ENCODE assay signal across 8 cellular contexts in the genomic region with DNA sequence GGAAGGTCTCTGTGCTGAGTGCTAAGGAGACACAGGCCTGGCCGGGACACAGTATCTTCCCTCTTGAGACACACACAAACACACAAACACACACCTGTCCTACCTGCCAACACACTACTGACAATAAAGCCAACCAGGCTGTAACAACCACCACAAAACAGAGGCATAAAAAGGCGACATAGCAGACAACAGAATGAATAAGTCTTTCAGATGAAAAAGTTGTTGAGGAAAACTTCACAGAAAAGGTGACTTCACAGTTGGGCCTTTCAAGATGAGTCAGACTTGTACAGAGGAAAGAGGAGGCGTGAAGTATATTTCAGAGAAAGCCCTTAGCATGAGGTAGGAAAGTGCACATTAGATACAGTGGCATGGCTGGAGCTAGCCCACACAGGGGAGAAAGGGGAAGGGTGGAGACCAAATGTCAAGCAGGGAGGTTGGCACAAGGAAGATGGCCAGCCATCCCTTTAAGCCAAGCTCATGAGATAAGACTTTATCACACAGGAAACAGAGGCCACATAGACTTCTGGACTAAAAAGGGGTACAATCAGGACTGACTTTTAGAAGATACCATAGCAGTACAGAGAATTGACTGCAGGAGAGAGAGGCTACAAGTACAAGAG. TPM values are rescaled to one million over a fixed set of nuclear protein-coding genes. Genes with fewer than 3 reads are reported as not detected.
DNase-seq lines count a peak whose midpoint lies in the region; ATAC-seq and TF ChIP-seq lines count a peak whose summit lies in the region.

No MANE protein-coding gene starts in this region.

- ATAC-seq in SK-N-SH treated with all-trans-retinoic acid at 6 μM for 48 hours (peak; percentile 28; the same call in 1 of the 3 replicates), HG03039 (IDR thresholded peaks at IDR 0.05; ENCODE audit: unreplicated experiment) (peak; percentile 86)
- peak; percentile 88 to 97 for ATAC-seq in natural killer cell treated with Interleukin-12 subunit alpha and Interleukin-12 subunit beta and Interleukin-15 and Interleukin-18, amount 100 ng/mL, for 72 hours

- 53% methylated on average over 3 of the region's 3 CpGs for WGBS in SK-N-SH (ENCODE audit: low lambda C conversion rate)

- TF ChIP-seq EP300 in SK-N-SH (IDR thresholded peaks at IDR 0.05; ENCODE audit: borderline replicate concordance in 1 of 2, low read depth in 1 of 2, low read length in 1 of 2) = no peak

- H3K9me3 ChIP-seq in SK-N-SH = no peaks in the 10 kb centered on the region

- H3K27ac Mint-ChIP-seq in activated CD4-positive, alpha-beta T cell treated with anti-CD3 and anti-CD28 coated beads, Interleukin-2, amount 10 ng/mL, durations not matched to agents 7 days and 5 days = peak overlapping the region; percentile 79
- H3K27ac Mint-ChIP-seq in natural killer cell treated with Interleukin-12 subunit alpha and Interleukin-12 subunit beta and Interleukin-15 and Interleukin-18, amount 100 ng/mL, for 72 hours = peak overlapping the region; percentile 78 to 85
- H3K27ac Mint-ChIP-seq in CD14-positive monocyte = no peak overlapping the region

- H2AFZ ChIP-seq in SK-N-SH (ENCODE audit: low read depth) = no peak overlapping the region

- H3K4me3 ChIP-seq in SK-N-SH (ENCODE audit: low read depth in 2 of 2, low read length in 1 of 2) = no peak overlapping the region

- no peak overlapping the region for H3K4me3 Mint-ChIP-seq in activated CD4-positive, alpha-beta T cell treated with anti-CD3 and anti-CD28 coated beads, Interleukin-2, amount 10 ng/mL, durations not matched to agents 7 days and 5 days
- peak overlapping the region; percentile 77 for H3K4me3 Mint-ChIP-seq in natural killer cell treated with Interleukin-12 subunit alpha and Interleukin-12 subunit beta and Interleukin-15 and Interleukin-18, amount 100 ng/mL, for 72 hours
- H3K4me3 Mint-ChIP-seq in CD14-positive monocyte = no peak overlapping the region

- TF ChIP-seq CTCF in SK-N-SH (IDR thresholded peaks at IDR 0.05) (no peak), CD14-positive monocyte (IDR thresholded peaks at IDR 0.05) (no peak)

- H3K4me1 Mint-ChIP-seq in activated CD4-positive, alpha-beta T cell treated with anti-CD3 and anti-CD28 coated beads, Interleukin-2, amount 10 ng/mL, durations not matched to agents 7 days and 5 days = peaks cover 39% of the 10 kb centered on the region
- H3K4me1 Mint-ChIP-seq in natural killer cell treated with Interleukin-12 subunit alpha and Interleukin-12 subunit beta and Interleukin-15 and Interleukin-18, amount 100 ng/mL, for 72 hours (ENCODE audit: low read depth in 2 of 2) = peaks cover 10 to 28% of the 10 kb centered on the region in 2 donors
- H3K4me1 Mint-ChIP-seq in CD14-positive monocyte = peaks cover 7% of the 10 kb centered on the region

- TF ChIP-seq RAD21 in SK-N-SH (IDR thresholded peaks at IDR 0.05; ENCODE audit: low read length) = no peak

- no peak overlapping the region for H3K9ac ChIP-seq in SK-N-SH

- no peak for DNase-seq in SK-N-SH
- DNase-seq in activated CD4-positive, alpha-beta T cell treated with anti-CD3 and anti-CD28 coated beads, Interleukin-2, amount 10 ng/mL, durations not matched to agents 7 days and 5 days = peak; percentile 29
- no peak for DNase-seq in natural killer cell treated with Interleukin-12 subunit alpha and Interleukin-12 subunit beta and Interleukin-15 and Interleukin-18, amount 100 ng/mL, for 72 hours (ENCODE audit: low spot score)
- DNase-seq in NCI-H1048 (lab: John Stamatoyannopoulos, UW) = no peak
- no peak for DNase-seq in CD14-positive monocyte (ENCODE audit: low spot score)
- no peak for DNase-seq in NCI-H2107 (lab: John Stamatoyannopoulos, UW)

- no peaks in the 10 kb centered on the region for H4K20me1 ChIP-seq in SK-N-SH (ENCODE audit: insufficient read depth)

- H3K9me2 ChIP-seq in SK-N-SH = no peaks in the 10 kb centered on the region

- POLR2A ChIA-PET in SK-N-SH (lab: Yijun Ruan, JAX) = no interaction called here
- POLR2A ChIA-PET in activated CD4-positive, alpha-beta T cell treated with anti-CD3 and anti-CD28 coated beads, Interleukin-2, amount 10 ng/mL, durations not matched to agents 7 days and 5 days (lab: Charles Lee) = interaction anchor here (0.8 kb wide), 1 partner anchor 11 kb away, joined by 4 read pairs; no protein-coding TSS in a partner anchor

- peaks cover 6% of the 10 kb centered on the region for H3K9me3 Mint-ChIP-seq in activated CD4-positive, alpha-beta T cell treated with anti-CD3 and anti-CD28 coated beads, Interleukin-2, amount 10 ng/mL, durations not matched to agents 7 days and 5 days
- H3K9me3 Mint-ChIP-seq in natural killer cell treated with Interleukin-12 subunit alpha and Interleukin-12 subunit beta and Interleukin-15 and Interleukin-18, amount 100 ng/mL, for 72 hours = no peaks in the 10 kb centered on the region
- H3K9me3 Mint-ChIP-seq in CD14-positive monocyte = peaks cover 0 to 4% (median 0%) of the 10 kb centered on the region in 7 donors

- H3K4me1 ChIP-seq in SK-N-SH (ENCODE audit: control insufficient read depth in 1 of 2, insufficient read depth in 2 of 2, low read depth in 1 of 2, low read length in 1 of 2) = no peaks in the 10 kb centered on the region

- peaks cover 1% of the 10 kb centered on the region; the same call in 1 of the 2 replicates for H3K27me3 ChIP-seq in SK-N-SH (ENCODE audit: insufficient read depth)

- CTCF ChIA-PET in SK-N-SH (lab: Yijun Ruan, JAX) = interaction anchor here (2.0 kb wide), 1 partner anchor 20 kb away, joined by 5 read pairs; no protein-coding TSS in a partner anchor
- CTCF ChIA-PET in activated CD4-positive, alpha-beta T cell treated with anti-CD3 and anti-CD28 coated beads, Interleukin-2, amount 10 ng/mL, durations not matched to agents 7 days and 5 days (lab: Charles Lee) = no interaction called here

- no peak overlapping the region for H3K4me2 ChIP-seq in SK-N-SH

- H3F3A ChIP-seq in SK-N-SH (replicated peaks; ENCODE audit: insufficient read depth) = no peaks in the 10 kb centered on the region

- no peaks in the 10 kb centered on the region for H3K79me2 ChIP-seq in SK-N-SH (ENCODE audit: insufficient read depth)

- H3K27ac ChIP-seq in SK-N-SH (ENCODE audit: low read depth in 2 of 2, low read length in 1 of 2) = no peak overlapping the region

- H3K36me3 ChIP-seq in SK-N-SH (replicated peaks in 1 of 2; ENCODE audit: control insufficient read depth in 1 of 2, insufficient read depth in 2 of 2, low read length in 1 of 2) = no peaks in the 10 kb centered on the region

- no peaks in the 10 kb centered on the region for H3K27me3 Mint-ChIP-seq in activated CD4-positive, alpha-beta T cell treated with anti-CD3 and anti-CD28 coated beads, Interleukin-2, amount 10 ng/mL, durations not matched to agents 7 days and 5 days
- H3K27me3 Mint-ChIP-seq in natural killer cell treated with Interleukin-12 subunit alpha and Interleukin-12 subunit beta and Interleukin-15 and Interleukin-18, amount 100 ng/mL, for 72 hours = peaks cover 0 to 24% of the 10 kb centered on the region in 2 donors
- peaks cover 0 to 10% (median 0%) of the 10 kb centered on the region in 3 donors for H3K27me3 Mint-ChIP-seq in CD14-positive monocyte (ENCODE audit: low read depth in 3 of 3)

- peaks cover 10% of the 10 kb centered on the region for H3K36me3 Mint-ChIP-seq in activated CD4-positive, alpha-beta T cell treated with anti-CD3 and anti-CD28 coated beads, Interleukin-2, amount 10 ng/mL, durations not matched to agents 7 days and 5 days (ENCODE audit: low read depth)
- H3K36me3 Mint-ChIP-seq in natural killer cell treated with Interleukin-12 subunit alpha and Interleukin-12 subunit beta and Interleukin-15 and Interleukin-18, amount 100 ng/mL, for 72 hours = no peaks in the 10 kb centered on the region
- H3K36me3 Mint-ChIP-seq in CD14-positive monocyte = no peaks in the 10 kb centered on the region

- intact Hi-C loops in CD14-positive monocyte (cut with micrococcal nuclease) = no loop called here

TF ChIP-seq in SK-N-SH treated with all-trans-retinoic acid at 6 μM for 48 hours, 23 proteins besides CTCF, POLR2A, EP300 and RAD21 (continues in another document):
- TF ChIP-seq, protein P1, sequence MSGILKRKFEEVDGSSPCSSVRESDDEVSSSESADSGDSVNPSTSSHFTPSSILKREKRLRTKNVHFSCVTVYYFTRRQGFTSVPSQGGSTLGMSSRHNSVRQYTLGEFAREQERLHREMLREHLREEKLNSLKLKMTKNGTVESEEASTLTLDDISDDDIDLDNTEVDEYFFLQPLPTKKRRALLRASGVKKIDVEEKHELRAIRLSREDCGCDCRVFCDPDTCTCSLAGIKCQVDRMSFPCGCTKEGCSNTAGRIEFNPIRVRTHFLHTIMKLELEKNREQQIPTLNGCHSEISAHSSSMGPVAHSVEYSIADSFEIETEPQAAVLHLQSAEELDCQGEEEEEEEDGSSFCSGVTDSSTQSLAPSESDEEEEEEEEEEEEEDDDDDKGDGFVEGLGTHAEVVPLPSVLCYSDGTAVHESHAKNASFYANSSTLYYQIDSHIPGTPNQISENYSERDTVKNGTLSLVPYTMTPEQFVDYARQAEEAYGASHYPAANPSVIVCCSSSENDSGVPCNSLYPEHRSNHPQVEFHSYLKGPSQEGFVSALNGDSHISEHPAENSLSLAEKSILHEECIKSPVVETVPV (CRISPR knock-in tag; IDR thresholded peaks at IDR 0.05) = no peak

TF ChIP-seq in SK-N-SH, 30 proteins besides CTCF, POLR2A, EP300 and RAD21:
- no peak for TF ChIP-seq TAF1 (IDR thresholded peaks at IDR 0.05; ENCODE audit: borderline replicate concordance, low read depth, low read length)
- TF ChIP-seq FOSL2 (IDR thresholded peaks at IDR 0.05; ENCODE audit: borderline replicate concordance, low read depth) = no peak
- no peak for TF ChIP-seq TCF12 (IDR thresholded peaks at IDR 0.05)

RNA-seq across cellular contexts. Expression of a gene that starts 54.0 kb away (rescaled TPM):
- polyA plus RNA-seq in SK-N-SH (2012; rRNA removed) (10.3 and 10.5 TPM in 2 replicates), CD14-positive monocyte (1 to 10 TPM in 1 of 2 donors, under 1 TPM in 1; 0.73 to 1.0 TPM)
- 6.4 and 8.5 TPM in 2 replicates for polyA plus RNA-seq in SK-N-SH (2012; cell fraction: cytosol; rRNA removed)
- 15.2 and 17.4 TPM in 2 replicates for polyA plus RNA-seq in SK-N-SH (2012; cell fraction: nucleus; rRNA removed)
- total RNA-seq in activated CD4-positive, alpha-beta T cell treated with anti-CD3 and anti-CD28 coated beads, Interleukin-2, amount 10 ng/mL, durations not matched to agents 7 days and 5 days = 1 to 10 TPM; 5.3 to 7.4 TPM
- total RNA-seq in natural killer cell treated with Interleukin-12 subunit alpha and Interleukin-12 subunit beta and Interleukin-15 and Interleukin-18, amount 100 ng/mL, for 72 hours = 1 to 10 TPM; 1.6 to 3.7 TPM

Comparison
In these comparisons a context has a peak if more than half of its experiments do, and no peak if none do; other contexts are left out.
1. ATAC-seq: peak in every context shown above with its lines; median percentile 92 in natural killer cell treated with Interleukin-12 subunit alpha and Interleukin-12 subunit beta and Interleukin-15 and Interleukin-18, amount 100 ng/mL, for 72 hours; 86 in HG03039; 28 in SK-N-SH treated with all-trans-retinoic acid at 6 μM for 48 hours.
2. H3K27ac Mint-ChIP-seq: peak in activated CD4-positive, alpha-beta T cell treated with anti-CD3 and anti-CD28 coated beads, Interleukin-2, amount 10 ng/mL, durations not matched to agents 7 days and 5 days (single experiment) and natural killer cell treated with Interleukin-12 subunit alpha and Interleukin-12 subunit beta and Interleukin-15 and Interleukin-18, amount 100 ng/mL, for 72 hours (2 of 2); none in CD14-positive monocyte (0 of 7).